ENCODE assay signal across 13 cellular contexts in genomic region chr9:16625831-16626230, GRCh38.
DNase-seq lines count a peak whose midpoint lies in the region; ATAC-seq and TF ChIP-seq lines count a peak whose summit lies in the region.
"Had no signal": no experiment of that assay in that cellular context is flagged by ENCODE, and none has a peak within 500 bp of the region (broad histone marks: within the 10 kb centered on the region; RNA-seq: fewer than 3 reads in every experiment).

No MANE protein-coding gene starts in this region.

- 77 to 86% methylated on average over 1 of the region's 1 CpG for WGBS in endodermal cell (ENCODE audit: insufficient coverage in 1 of 2, insufficient read length in 1 of 2), 2 experiments
- WGBS in gastroesophageal sphincter (ENCODE audit: low coverage in 1 of 2), 2 donors, result 43 to 86% methylated on average over 1 of the region's 1 CpG

- ATAC-seq in gastroesophageal sphincter, result no peak
- ATAC-seq: effector memory CD8-positive, alpha-beta T cell had no signal

- no peak overlapping the region for H3K27ac Mint-ChIP-seq in endodermal cell
- H3K27ac Mint-ChIP-seq in nephron progenitor cell, result peak overlapping the region; percentile 70
- H3K27ac Mint-ChIP-seq: effector memory CD8-positive, alpha-beta T cell had no signal

- H3K4me1 Mint-ChIP-seq in endodermal cell, result peaks cover 26% of the 10 kb centered on the region
- H3K4me1 Mint-ChIP-seq in nephron progenitor cell, result peaks cover 82% of the 10 kb centered on the region

- TF ChIP-seq POLR2A in gastroesophageal sphincter (IDR thresholded peaks at IDR 0.05), result no peak

- TF ChIP-seq CTCF in endodermal cell (conservative IDR thresholded peaks at IDR 0.05), result no peak
- no peak for TF ChIP-seq CTCF in nephron progenitor cell (IDR thresholded peaks at IDR 0.05)
- no peak for TF ChIP-seq CTCF in gastroesophageal sphincter (IDR thresholded peaks at IDR 0.05)
- TF ChIP-seq CTCF in GM13977 (IDR thresholded peaks at IDR 0.05; ENCODE audit: extremely low read depth, insufficient read depth, missing control alignments), result no peak

- H3K9me3 Mint-ChIP-seq in endodermal cell (no peaks in the 10 kb centered on the region), nephron progenitor cell (no peaks in the 10 kb centered on the region)
- H3K9me3 Mint-ChIP-seq: immature natural killer cell had no signal

- H3K27ac ChIP-seq in endodermal cell (ENCODE audit: low read depth, low read length) (peak overlapping the region; percentile 1), gastroesophageal sphincter (peak overlapping the region in 1 of 4 donors; percentile 64)
- H3K27ac ChIP-seq: pancreas had no signal

- H3K4me3 ChIP-seq in endodermal cell (ENCODE audit: low read length) (no peak overlapping the region), gastroesophageal sphincter (no peak overlapping the region)
- H3K4me3 ChIP-seq: pancreas had no signal

- H3K36me3 ChIP-seq in endodermal cell (ENCODE audit: control insufficient read depth, insufficient read depth, low read length) (no peaks in the 10 kb centered on the region), gastroesophageal sphincter (no peaks in the 10 kb centered on the region)
- H3K36me3 ChIP-seq: pancreas had no signal

- no peak for TF ChIP-seq EP300 in gastroesophageal sphincter (IDR thresholded peaks at IDR 0.05)

- H3K36me3 Mint-ChIP-seq in endodermal cell (ENCODE audit: low read depth) (no peaks in the 10 kb centered on the region), nephron progenitor cell (ENCODE audit: low read depth) (no peaks in the 10 kb centered on the region)
- H3K36me3 Mint-ChIP-seq: immature natural killer cell had no signal

- peaks cover 3% of the 10 kb centered on the region for H3K27me3 Mint-ChIP-seq in endodermal cell (ENCODE audit: insufficient read depth)
- H3K27me3 Mint-ChIP-seq in nephron progenitor cell (ENCODE audit: low read depth, poor library complexity), result peaks cover 9% of the 10 kb centered on the region
- H3K27me3 Mint-ChIP-seq: effector memory CD8-positive, alpha-beta T cell had no signal

- H3K9me3 ChIP-seq in endodermal cell (ENCODE audit: control insufficient read depth, low read length) (no peaks in the 10 kb centered on the region), gastroesophageal sphincter (no peaks in the 10 kb centered on the region)
- H3K9me3 ChIP-seq: pancreas had no signal

- in situ Hi-C loops in Caki2 (cut with HindIII; ENCODE audit: low pct_unique_long_range_greater_than_20kb, low sequenced_read_pairs) (no loop called here), GM13977 (cut with MboI; ENCODE audit: low pct_unique_long_range_greater_than_20kb, low sequenced_read_pairs, unreplicated experiment) (no loop called here)

- no peak overlapping the region for H3K4me3 Mint-ChIP-seq in endodermal cell
- H3K4me3 Mint-ChIP-seq in nephron progenitor cell, result peak overlapping the region; percentile 72
- H3K4me3 Mint-ChIP-seq: effector memory CD8-positive, alpha-beta T cell; immature natural killer cell had no signal

- H3K27me3 ChIP-seq in endodermal cell (ENCODE audit: control insufficient read depth, insufficient read depth, low read length, poor library complexity, severe bottlenecking), result no peaks in the 10 kb centered on the region
- no peaks in the 10 kb centered on the region for H3K27me3 ChIP-seq in gastroesophageal sphincter

- H3K4me1 ChIP-seq in endodermal cell (ENCODE audit: control insufficient read depth, insufficient read depth, low read length) (peaks cover 3% of the 10 kb centered on the region), gastroesophageal sphincter (peaks cover 11 to 58% (median 19%) of the 10 kb centered on the region in 3 donors)
- H3K4me1 ChIP-seq: pancreas had no signal

- no peak overlapping the region for H3K9ac ChIP-seq in endodermal cell (ENCODE audit: extremely low read depth, low read length, poor library complexity, severe bottlenecking)

- DNase-seq in Caki2 (ENCODE audit: low read depth) (peak; percentile 35), NCI-H226 (peak; percentile 45), endodermal cell (no peak), nephron progenitor cell (no peak), activated gamma-delta T cell treated with Interleukin-2 at 50 U/mL for 16 hours (no peak), GM13977 (ENCODE audit: low spot score) (no peak), NCI-H2029 (lab: John Stamatoyannopoulos, UW) (no peak)
- DNase-seq: activated CD4-positive, alpha-beta T cell treated with anti-CD3 and anti-CD28 coated beads for 4 hours; activated effector memory CD4-positive, alpha-beta T cell treated with Interleukin-2 at 50 U/mL for 16 hours; effector memory CD8-positive, alpha-beta T cell; immature natural killer cell; pancreas had no signal

Comparison
In these comparisons a context has a peak if more than half of its experiments do, and no peak if none do; other contexts are left out.
1. DNase-seq: peak in Caki2 (single experiment) and NCI-H226 (single experiment); none in endodermal cell (single experiment), nephron progenitor cell (single experiment), activated gamma-delta T cell treated with Interleukin-2 at 50 U/mL for 16 hours (single experiment), GM13977 (single experiment) and NCI-H2029 (single experiment).